Comparison of ENCODE assay signal across 11 cellular contexts in genomic region chr5:109857405-109858031, GRCh38.
DNase-seq lines count a peak whose midpoint lies in the region; ATAC-seq and TF ChIP-seq lines count a peak whose summit lies in the region.
"Had no signal": no experiment of that assay in that cellular context is flagged by ENCODE, and none has a peak within 500 bp of the region (broad histone marks: within the 10 kb centered on the region; RNA-seq: fewer than 3 reads in every experiment).

No MANE protein-coding gene starts in this region.

- 67% methylated on average over 8 of the region's 8 CpGs for WGBS in liver
- WGBS in prostate gland: 82% methylated on average over 8 of the region's 8 CpGs

- no peaks in the 10 kb centered on the region for H3K9me3 ChIP-seq in liver (ENCODE audit: control insufficient read depth in 4 of 4, low read length in 3 of 4)
- no peaks in the 10 kb centered on the region for H3K9me3 ChIP-seq in prostate gland

- H3K4me3 ChIP-seq in liver (ENCODE audit: low read depth in 1 of 3, low read length in 3 of 3) (no peak overlapping the region), prostate gland (no peak overlapping the region)

- H3K9ac ChIP-seq in liver (ENCODE audit: low read depth in 1 of 2, low read length in 2 of 2): no peak overlapping the region

- DNase-seq in COLO668 (lab: John Stamatoyannopoulos, UW; ENCODE audit: unreplicated experiment): peak; percentile 46
- DNase-seq in NCI-H1105 treated with DMSO at 0.1 percent for 48 hours (lab: John Stamatoyannopoulos, UW): peak; percentile 66
- DNase-seq in activated effector memory CD4-positive, alpha-beta T cell treated with Interleukin-2 at 50 U/mL for 16 hours: peak; percentile 17
- no peak for DNase-seq in prostate gland (ENCODE audit: low spot score)
- DNase-seq in kidney tubule cell (ENCODE audit: low spot score): no peak
- DNase-seq in stimulated activated CD4-positive, alpha-beta T cell treated with anti-CD3 and anti-CD28 coated beads, Interleukin-12 subunit alpha, Interleukin-12 subunit beta, amount 100 ng/mL, for 4 hours: no peak
- DNase-seq: hypothalamus; mesendoderm; stimulated activated CD4-positive, alpha-beta T cell treated with anti-CD3 and anti-CD28 coated beads, Interleukin-2, amount 100 ng/mL, for 24 hours had no signal

- intact Hi-C loops in prostate gland (cut with DNase I): loop anchor here (10.0 kb wide), 1 partner anchor 163 kb away; no protein-coding TSS in a partner anchor

- H3K27ac ChIP-seq in liver (ENCODE audit: low read depth in 1 of 2, low read length in 2 of 2) (peak overlapping the region; percentile 23 to 40), prostate gland (no peak overlapping the region)

- H3K4me1 ChIP-seq in liver (ENCODE audit: control insufficient read depth in 4 of 4, insufficient read depth in 4 of 4, low read length in 3 of 4) (no peaks in the 10 kb centered on the region), prostate gland (replicated peaks) (no peaks in the 10 kb centered on the region)

- TF ChIP-seq POLR2A in prostate gland (IDR thresholded peaks at IDR 0.05): no peak

- H3K27me3 ChIP-seq in liver (ENCODE audit: control insufficient read depth in 4 of 4, insufficient read depth in 4 of 4, low read length in 3 of 4): no peaks in the 10 kb centered on the region
- H3K27me3 ChIP-seq in prostate gland (replicated peaks; ENCODE audit: insufficient read depth): no peaks in the 10 kb centered on the region

- ATAC-seq in GM21717 (IDR thresholded peaks at IDR 0.05; ENCODE audit: unreplicated experiment): no peak

- H3K36me3 ChIP-seq in liver (ENCODE audit: control insufficient read depth in 4 of 4, insufficient read depth in 3 of 4, low read depth in 1 of 4, low read length in 3 of 4) (peaks cover 8 to 46% (median 36%) of the 10 kb centered on the region in 4 donors), prostate gland (no peaks in the 10 kb centered on the region)

- peak in 1 of 2 donors; percentile 18 for TF ChIP-seq RAD21 in liver (IDR thresholded peaks at IDR 0.05)

- no peak for TF ChIP-seq CTCF in liver (IDR thresholded peaks at IDR 0.05; ENCODE audit: low read depth, low read length, missing input control)
- no peak for TF ChIP-seq CTCF in prostate gland (IDR thresholded peaks at IDR 0.05)

TF ChIP-seq in liver, 16 proteins besides CTCF, POLR2A, EP300 and RAD21:
- TF ChIP-seq TAF1 (conservative IDR thresholded peaks at IDR 0.05) (no peak), RXRA (IDR thresholded peaks at IDR 0.05) (no peak), HNF4A (conservative IDR thresholded peaks at IDR 0.05) (no peak), FOXA1 (IDR thresholded peaks at IDR 0.05) (no peak), FOXA2 (IDR thresholded peaks at IDR 0.05) (no peak), SP1 (IDR thresholded peaks at IDR 0.05) (no peak), JUND (IDR thresholded peaks at IDR 0.05) (no peak), HNF4G (IDR thresholded peaks at IDR 0.05) (no peak), NR2F2 (IDR thresholded peaks at IDR 0.05) (no peak), REST (IDR thresholded peaks at IDR 0.05) (no peak), GABPA (IDR thresholded peaks at IDR 0.05 in 1 of 2, conservative IDR thresholded peaks at IDR 0.05 in 1 of 2) (no peak), EGR1 (IDR thresholded peaks at IDR 0.05; ENCODE audit: low read depth in 2 of 2) (no peak), YY1 (IDR thresholded peaks at IDR 0.05) (no peak)
- TF ChIP-seq, protein P1, sequence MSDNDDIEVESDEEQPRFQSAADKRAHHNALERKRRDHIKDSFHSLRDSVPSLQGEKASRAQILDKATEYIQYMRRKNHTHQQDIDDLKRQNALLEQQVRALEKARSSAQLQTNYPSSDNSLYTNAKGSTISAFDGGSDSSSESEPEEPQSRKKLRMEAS (IDR thresholded peaks at IDR 0.05): no peak
- TF ChIP-seq, protein P2, sequence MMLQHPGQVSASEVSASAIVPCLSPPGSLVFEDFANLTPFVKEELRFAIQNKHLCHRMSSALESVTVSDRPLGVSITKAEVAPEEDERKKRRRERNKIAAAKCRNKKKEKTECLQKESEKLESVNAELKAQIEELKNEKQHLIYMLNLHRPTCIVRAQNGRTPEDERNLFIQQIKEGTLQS (IDR thresholded peaks at IDR 0.05): no peak
TF ChIP-seq in liver: peak in this region for 0.

Comparison
In these comparisons a context has a peak if more than half of its experiments do, and no peak if none do; other contexts are left out.
1. DNase-seq: peak in COLO668 (single experiment), NCI-H1105 treated with DMSO at 0.1 percent for 48 hours (single experiment) and activated effector memory CD4-positive, alpha-beta T cell treated with Interleukin-2 at 50 U/mL for 16 hours (single experiment); none in prostate gland (single experiment), kidney tubule cell (single experiment) and stimulated activated CD4-positive, alpha-beta T cell treated with anti-CD3 and anti-CD28 coated beads, Interleukin-12 subunit alpha, Interleukin-12 subunit beta, amount 100 ng/mL, for 4 hours (single experiment).
2. H3K27ac ChIP-seq: peak in liver (2 of 2); none in prostate gland (0 of 2).